Comparison of ENCODE assay signal across 15 cellular contexts in genomic region chr17:40060887-40061480, GRCh38. TPM values are rescaled to one million over a fixed set of nuclear protein-coding genes. Genes with fewer than 3 reads are reported as not detected.
DNase-seq lines count a peak whose midpoint lies in the region; ATAC-seq and TF ChIP-seq lines count a peak whose summit lies in the region.
"Had no signal": no experiment of that assay in that cellular context is flagged by ENCODE, and none has a peak within 500 bp of the region (broad histone marks: within the 10 kb centered on the region; RNA-seq: fewer than 3 reads in every experiment).

No MANE protein-coding gene starts in this region.

- POLR2A ChIA-PET in activated CD4-positive, alpha-beta T cell treated with anti-CD3 and anti-CD28 coated beads for 36 hours (lab: Charles Lee): no interaction called here
- POLR2A ChIA-PET in HEK293 (lab: Yijun Ruan, JAX): interaction anchor here (0.6 kb wide), 2 partner anchors 22 to 363 kb away, joined by 3 to 9 read pairs; no protein-coding TSS in a partner anchor

- H2AFZ ChIP-seq in neuronal stem cell (ENCODE audit: low read length): peak overlapping the region; percentile 1

- no peak overlapping the region for H3K27ac Mint-ChIP-seq in activated CD4-positive, alpha-beta T cell treated with anti-CD3 and anti-CD28 coated beads for 36 hours
- no peak overlapping the region for H3K27ac Mint-ChIP-seq in endodermal cell

- no peak overlapping the region for H4K91ac ChIP-seq in neuronal stem cell (ENCODE audit: low read depth, low read length, poor library complexity)

- H3K36me3 ChIP-seq in HEK293 (ENCODE audit: control insufficient read depth in 2 of 2, insufficient read depth in 1 of 2, low read length in 2 of 2) (no peaks in the 10 kb centered on the region), endodermal cell (ENCODE audit: control insufficient read depth, insufficient read depth, low read length) (no peaks in the 10 kb centered on the region), neuronal stem cell (replicated peaks in 1 of 2; ENCODE audit: control insufficient read depth in 2 of 2, insufficient read depth in 2 of 2, low read length in 2 of 2) (no peaks in the 10 kb centered on the region)

- intact Hi-C loops in activated CD4-positive, alpha-beta T cell treated with anti-CD3 and anti-CD28 coated beads for 36 hours (cut with DNase I, micrococcal nuclease): loop anchor here in 1 of 2 experiments (5.0 kb wide), 1 partner anchor 106 kb away; no protein-coding TSS in a partner anchor

- peaks cover 30% of the 10 kb centered on the region for H3K4me1 Mint-ChIP-seq in activated CD4-positive, alpha-beta T cell treated with anti-CD3 and anti-CD28 coated beads for 36 hours
- peaks cover 35% of the 10 kb centered on the region for H3K4me1 Mint-ChIP-seq in endodermal cell

- no peak overlapping the region for H3K14ac ChIP-seq in neuronal stem cell (ENCODE audit: low read length)

- no peak for ATAC-seq in activated CD4-positive, alpha-beta T cell treated with anti-CD3 and anti-CD28 coated beads for 36 hours
- ATAC-seq: left lobe of liver had no signal

- H3K79me1 ChIP-seq in neuronal stem cell (ENCODE audit: low read depth, low read length): no peaks in the 10 kb centered on the region

- peak overlapping the region; percentile 64 for H2AK5ac ChIP-seq in neuronal stem cell (ENCODE audit: low read depth, low read length)

- no peak overlapping the region for H2BK5ac ChIP-seq in neuronal stem cell (ENCODE audit: low read length)

- peak overlapping the region; percentile 45 for H4K8ac ChIP-seq in neuronal stem cell (ENCODE audit: low read depth, low read length)

- no peaks in the 10 kb centered on the region for H3K36me3 Mint-ChIP-seq in activated CD4-positive, alpha-beta T cell treated with anti-CD3 and anti-CD28 coated beads for 36 hours (ENCODE audit: low read depth)
- no peaks in the 10 kb centered on the region for H3K36me3 Mint-ChIP-seq in endodermal cell (ENCODE audit: low read depth)

- H3K4me1 ChIP-seq in HEK293 (ENCODE audit: control insufficient read depth, insufficient read depth, low read length) (peaks cover 17% of the 10 kb centered on the region), endodermal cell (ENCODE audit: control insufficient read depth, insufficient read depth, low read length) (no peaks in the 10 kb centered on the region), neuronal stem cell (ENCODE audit: control insufficient read depth in 2 of 2, insufficient read depth in 1 of 2, low read depth in 1 of 2, low read length in 2 of 2) (peaks cover 29 to 30% of the 10 kb centered on the region in 2 donors)

- H3K4me3 Mint-ChIP-seq in activated CD4-positive, alpha-beta T cell treated with anti-CD3 and anti-CD28 coated beads for 36 hours: peak overlapping the region; percentile 76
- peak overlapping the region; percentile 67 for H3K4me3 Mint-ChIP-seq in endodermal cell

- H3K9ac ChIP-seq in endodermal cell (ENCODE audit: extremely low read depth, low read length, poor library complexity, severe bottlenecking) (no peak overlapping the region), neuronal stem cell (ENCODE audit: low read depth, low read length, poor library complexity) (peak overlapping the region; percentile 75)

- H3K27me3 Mint-ChIP-seq in activated CD4-positive, alpha-beta T cell treated with anti-CD3 and anti-CD28 coated beads for 36 hours: no peaks in the 10 kb centered on the region
- H3K27me3 Mint-ChIP-seq in endodermal cell (ENCODE audit: insufficient read depth): peaks cover 42% of the 10 kb centered on the region

- H3K27ac ChIP-seq in HEK293 (ENCODE audit: extremely low read depth, low read depth, low read length): no peak overlapping the region
- H3K27ac ChIP-seq in endodermal cell (ENCODE audit: low read depth, low read length): no peak overlapping the region
- no peak overlapping the region for H3K27ac ChIP-seq in neuronal stem cell (replicated peaks; ENCODE audit: low read length)

- no peak for DNase-seq in activated CD4-positive, alpha-beta T cell treated with anti-CD3 and anti-CD28 coated beads for 36 hours
- no peak for DNase-seq in activated CD4-positive, alpha-beta T cell treated with anti-CD3 and anti-CD28 coated beads, Interleukin-2, amount 50 U/mL, for 48 hours
- DNase-seq in endodermal cell (peak; percentile 56), neuronal stem cell (ENCODE audit: low spot score) (no peak), germinal center (ENCODE audit: low spot score) (no peak), NCI-H446 treated with DMSO at 0.1 percent for 48 hours (lab: John Stamatoyannopoulos, UW) (no peak), NCI-H524 treated with DMSO at 0.1 percent for 48 hours (lab: John Stamatoyannopoulos, UW) (no peak)
- DNase-seq: hippocampal formation; NCI-H187 treated with DMSO at 0.1 percent for 48 hours; SHP77 treated with DMSO at 0.1 percent for 48 hours; stimulated activated CD4-positive, alpha-beta T cell treated with anti-CD3 and anti-CD28 coated beads, Interleukin-1b, Interleukin-23, amount 100 ng/mL, for 48 hours had no signal

- no peak overlapping the region for H3K4ac ChIP-seq in neuronal stem cell (ENCODE audit: low read length)

- no peak overlapping the region for H2BK15ac ChIP-seq in neuronal stem cell (ENCODE audit: low read length)

- no peak overlapping the region for H2BK120ac ChIP-seq in neuronal stem cell (ENCODE audit: low read depth, low read length)

- H3K23ac ChIP-seq in neuronal stem cell (ENCODE audit: low read depth, low read length, poor library complexity): peak overlapping the region; percentile 76

- no peaks in the 10 kb centered on the region for H3K9me3 Mint-ChIP-seq in activated CD4-positive, alpha-beta T cell treated with anti-CD3 and anti-CD28 coated beads for 36 hours (ENCODE audit: low read depth)
- H3K9me3 Mint-ChIP-seq in endodermal cell: no peaks in the 10 kb centered on the region

- H3K18ac ChIP-seq in neuronal stem cell (ENCODE audit: low read length): peak overlapping the region; percentile 24

- peak overlapping the region; percentile 82 for H2BK12ac ChIP-seq in neuronal stem cell (ENCODE audit: low read length)

- CTCF ChIA-PET in activated CD4-positive, alpha-beta T cell treated with anti-CD3 and anti-CD28 coated beads for 36 hours (lab: Charles Lee): interaction anchor here (0.6 to 6.9 kb wide), 5 partner anchors 8 to 141 kb away, joined by 3 to 85 read pairs (median 4); no protein-coding TSS in a partner anchor
- CTCF ChIA-PET in HEK293 (lab: Yijun Ruan, JAX): interaction anchor here (0.6 to 10.6 kb wide), 7 partner anchors 14 to 297 kb away, joined by 3 to 166 read pairs (median 7); no protein-coding TSS in a partner anchor

- H3K4me2 ChIP-seq in neuronal stem cell (ENCODE audit: insufficient read depth, low read length, poor library complexity, severe bottlenecking): no peak overlapping the region

- whole genome bisulfite sequencing in endodermal cell (ENCODE audit: insufficient coverage in 1 of 2, insufficient read length in 1 of 2), 2 experiments: 76 to 89% methylated on average over 5 to 9 of the region's 9 CpGs
- no CpG with 5 or more reads among the region's 9 CpGs for WGBS in neuronal stem cell (ENCODE audit: extremely low coverage in 2 of 2, insufficient read length in 2 of 2, insufficient replicate concordance in 1 of 2), 2 donors

- peaks cover 17% of the 10 kb centered on the region for H3K27me3 ChIP-seq in endodermal cell (ENCODE audit: control insufficient read depth, insufficient read depth, low read length, poor library complexity, severe bottlenecking)
- peaks cover 0 to 7% (median 0%) of the 10 kb centered on the region in 3 experiments for H3K27me3 ChIP-seq in neuronal stem cell (ENCODE audit: control insufficient read depth in 3 of 3, insufficient read depth in 3 of 3, low read depth in 1 of 3, low read length in 3 of 3)
- H3K27me3 ChIP-seq: tibial nerve had no signal

- TF ChIP-seq CTCF in HEK293 (tag by site-specific recombination; IDR thresholded peaks at IDR 0.05) (no peak), endodermal cell (conservative IDR thresholded peaks at IDR 0.05) (no peak)

- H3K4me3 ChIP-seq in HEK293 (ENCODE audit: low read depth, low read length) (no peak overlapping the region), endodermal cell (ENCODE audit: low read length) (no peak overlapping the region), neuronal stem cell (ENCODE audit: low read length in 2 of 2) (peak overlapping the region in 1 of 2 donors; percentile 16)
- H3K4me3 ChIP-seq: tibial nerve had no signal

- H3K9me3 ChIP-seq in HEK293 (ENCODE audit: control insufficient read depth, insufficient read depth, low read depth, low read length): no peaks in the 10 kb centered on the region
- H3K9me3 ChIP-seq in endodermal cell (ENCODE audit: control insufficient read depth, low read length): no peaks in the 10 kb centered on the region
- H3K9me3 ChIP-seq in neuronal stem cell (replicated peaks in 1 of 2; ENCODE audit: control insufficient read depth in 2 of 2, insufficient read depth in 1 of 2, low read depth in 1 of 2, low read length in 2 of 2): no peaks in the 10 kb centered on the region
- H3K9me3 ChIP-seq: tibial nerve had no signal

TF ChIP-seq in HEK293, 187 proteins besides CTCF, POLR2A, EP300 and RAD21 (continues in another document):
- TF ChIP-seq YY2 (tag by site-specific recombination; IDR thresholded peaks at IDR 0.05): no peak

RNA-seq across cellular contexts. Expression of gene THRA, which starts 1.8 kb away (rescaled TPM):
- total RNA-seq in activated CD4-positive, alpha-beta T cell treated with anti-CD3 and anti-CD28 coated beads for 36 hours: 10 to 100 TPM; 12.9 to 13.1 TPM
- 10 to 100 TPM; 12.7 to 14.4 TPM for total RNA-seq in endodermal cell
- 16.0 TPM for polyA plus RNA-seq in endodermal cell (2013, experiment 1 of 2)
- polyA plus RNA-seq in endodermal cell (2013, experiment 2 of 2): 15.5 TPM
- 13.2 TPM for polyA plus RNA-seq in neuronal stem cell (2013, experiment 1 of 2)
- polyA plus RNA-seq in neuronal stem cell (2013, experiment 2 of 2): 13.2 TPM

RNA-seq across cellular contexts. Expression of gene MED24, which starts 6.8 kb away (rescaled TPM):
- total RNA-seq in activated CD4-positive, alpha-beta T cell treated with anti-CD3 and anti-CD28 coated beads for 36 hours: 100 to 1,000 TPM in 1 of 2 experiments, 10 to 100 TPM in 1; 97.4 to 110 TPM
- 100 to 1,000 TPM; 106 to 124 TPM for total RNA-seq in endodermal cell
- polyA plus RNA-seq in endodermal cell (2013, experiment 1 of 2): 119 TPM
- polyA plus RNA-seq in endodermal cell (2013, experiment 2 of 2): 101 TPM
- 61.9 TPM for polyA plus RNA-seq in neuronal stem cell (2013, experiment 1 of 2)
- 61.2 TPM for polyA plus RNA-seq in neuronal stem cell (2013, experiment 2 of 2)

RNA-seq across cellular contexts. Expression of gene NR1D1, which starts 39.4 kb away (rescaled TPM):
- total RNA-seq in activated CD4-positive, alpha-beta T cell treated with anti-CD3 and anti-CD28 coated beads for 36 hours: 1 to 10 TPM; 5.2 to 5.4 TPM
- total RNA-seq in endodermal cell: 1 to 10 TPM; 3.0 to 4.4 TPM
- polyA plus RNA-seq in endodermal cell (2013, experiment 1 of 2): 3.1 TPM
- 2.3 TPM for polyA plus RNA-seq in endodermal cell (2013, experiment 2 of 2)
- 5.0 TPM for polyA plus RNA-seq in neuronal stem cell (2013, experiment 1 of 2)
- polyA plus RNA-seq in neuronal stem cell (2013, experiment 2 of 2): 4.8 TPM

RNA-seq across cellular contexts. Expression of gene CSF3, which starts 45.7 kb away (rescaled TPM):
- total RNA-seq in activated CD4-positive, alpha-beta T cell treated with anti-CD3 and anti-CD28 coated beads for 36 hours: not detected
- total RNA-seq in endodermal cell: not detected
- not detected for polyA plus RNA-seq in endodermal cell (2013, experiment 1 of 2)
- not detected for polyA plus RNA-seq in endodermal cell (2013, experiment 2 of 2)
- polyA plus RNA-seq in neuronal stem cell (2013, experiment 1 of 2): not detected
- not detected for polyA plus RNA-seq in neuronal stem cell (2013, experiment 2 of 2)
- total RNA-seq: fibroblast of lung, left lobe of liver had no signal
- polyA plus RNA-seq: fibroblast of lung had no signal
